Comparison of ENCODE assay signal across 12 cellular contexts in the genomic region with DNA sequence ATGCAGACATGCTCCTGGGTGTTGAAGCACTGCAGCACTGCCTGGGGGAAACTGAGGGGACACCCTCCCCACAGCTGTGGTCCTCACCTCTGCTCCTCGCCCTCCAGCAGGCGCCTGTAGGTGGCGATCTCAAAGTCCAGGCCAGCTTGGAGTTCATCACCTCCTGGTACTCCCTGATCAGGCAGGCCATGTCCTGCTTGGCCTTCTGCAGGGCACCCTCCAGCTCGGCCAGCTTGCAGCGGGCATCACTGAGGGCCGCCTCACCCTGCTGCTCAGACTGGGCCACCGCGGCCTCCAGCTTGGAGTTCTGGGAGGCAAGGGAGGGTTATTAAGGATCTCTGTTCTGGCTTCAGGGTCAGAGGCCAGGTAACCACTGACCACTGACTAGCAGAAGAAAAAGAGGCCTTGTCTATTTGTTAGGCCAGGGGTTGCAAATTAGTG. TPM values are rescaled to one million over a fixed set of nuclear protein-coding genes. Genes with fewer than 3 reads are reported as not detected.
DNase-seq lines count a peak whose midpoint lies in the region; ATAC-seq and TF ChIP-seq lines count a peak whose summit lies in the region.
"Not testable (repeated sequence)": the region's sequence is repeated elsewhere in the genome, so short reads cannot be mapped to it uniquely, and the experiment has no call there.
"Had no signal": no experiment of that assay in that cellular context is flagged by ENCODE, and none has a peak within 500 bp of the region (broad histone marks: within the 10 kb centered on the region; RNA-seq: fewer than 3 reads in every experiment).

No MANE protein-coding gene starts in this region.

- H3K36me3 ChIP-seq in DND-41 (ENCODE audit: insufficient read depth, low read length); HCT116 (ENCODE audit: control insufficient read depth in 1 of 2, insufficient read depth in 2 of 2, low read length in 2 of 2); OCI-LY3 (replicated peaks; ENCODE audit: low read depth, low read length): not testable (repeated sequence)

- not testable (repeated sequence) for H3K27me3 ChIP-seq in DND-41 (ENCODE audit: insufficient read depth, low read length, poor library complexity); HCT116 (ENCODE audit: insufficient read depth, low read length); OCI-LY3 (ENCODE audit: low read depth, low read length)

- H3K4me3 ChIP-seq in DND-41 (ENCODE audit: low read depth in 1 of 2, low read length in 2 of 2); HCT116 (replicated peaks in 1 of 2; ENCODE audit: low read depth in 1 of 2, low read length in 2 of 2); OCI-LY3 (ENCODE audit: low read length); astrocyte of the spinal cord (ENCODE audit: low read depth, low read length); epithelial cell of proximal tubule (ENCODE audit: low read depth, low read length): not testable (repeated sequence)

- POLR2A ChIA-PET in HCT116 (lab: Charles Lee), result interaction anchor here (0.7 to 1.3 kb wide), 2 partner anchors 27 to 31 kb away, joined by 6 read pairs; no protein-coding TSS in a partner anchor

- not testable (repeated sequence) for H3K9ac ChIP-seq in DND-41 (ENCODE audit: low read depth, low read length); HCT116 (ENCODE audit: low read length); OCI-LY3 (ENCODE audit: low read length)

- intact Hi-C loops in HCT116 (cut with micrococcal nuclease), result not testable (repeated sequence)

- BruUV-seq in HCT116 (replicated peaks; lab: Mats Ljungman, UMichigan), result not testable (repeated sequence)

- not testable (repeated sequence) for TF ChIP-seq RAD21 in HCT116 (IDR thresholded peaks at IDR 0.05; ENCODE audit: low read depth)

- RAD21 ChIA-PET in HCT116 (lab: Charles Lee; ENCODE audit: low non-redundant PET in 1 of 2, low total read pairs in 2 of 2, uncharacterized antibody in 2 of 2, unreplicated experiment in 2 of 2), result not testable (repeated sequence)

- not testable (repeated sequence) for H3K79me2 ChIP-seq in DND-41 (ENCODE audit: insufficient read depth, low read length); HCT116 (ENCODE audit: insufficient read depth, low read length); OCI-LY3 (ENCODE audit: low read length)

- CTCF ChIA-PET in HCT116 (lab: Charles Lee), result interaction anchor here (0.6 to 1.9 kb wide), 11 partner anchors 9 to 81 kb away, joined by 3 to 9 read pairs (median 3); partner anchors contain the start of gene KRT86

- not testable (repeated sequence) for H3K9me2 ChIP-seq in HCT116 (ENCODE audit: insufficient read depth)

- TF ChIP-seq POLR2A in HCT116 (IDR thresholded peaks at IDR 0.05; ENCODE audit: borderline replicate concordance, extremely low read depth, insufficient read depth, insufficient read length), result not testable (repeated sequence)

- ATAC-seq in DND-41 (ENCODE audit: insufficient read depth, low read depth); omental fat pad (ENCODE audit: low FRiP score): not testable (repeated sequence)
- peak; percentile 57; the same call in 1 of the 2 replicates for ATAC-seq in HCT116

- not testable (repeated sequence) for H2AFZ ChIP-seq in DND-41 (ENCODE audit: low read depth, low read length); HCT116 (ENCODE audit: low read depth, low read length, poor library complexity, severe bottlenecking); OCI-LY3 (ENCODE audit: low read depth, low read length)

- not testable (repeated sequence) for H3K4me2 ChIP-seq in DND-41 (ENCODE audit: insufficient read depth, low read length); HCT116 (ENCODE audit: low read length); OCI-LY3 (ENCODE audit: low read length)

- H4K20me1 ChIP-seq in DND-41 (ENCODE audit: insufficient read depth, low read length); HCT116 (ENCODE audit: insufficient read depth); OCI-LY3 (ENCODE audit: insufficient read depth, low read length): not testable (repeated sequence)

- DNase-seq in DND-41 (peak; percentile 8), UCSD-AML1 (lab: John Stamatoyannopoulos, UW; ENCODE audit: unreplicated experiment) (peak; percentile 27), omental fat pad (ENCODE audit: low spot score) (peak; percentile 22)
- DNase-seq in HCT116 (ENCODE audit: low read depth, low spot score); astrocyte of the spinal cord (ENCODE audit: low read depth, low spot score); epithelial cell of proximal tubule (ENCODE audit: low read depth): not testable (repeated sequence)

- in situ Hi-C loops in astrocyte of the spinal cord (cut with HindIII; ENCODE audit: low sequenced_read_pairs), result not testable (repeated sequence)

- not testable (repeated sequence) for H3K9me3 ChIP-seq in DND-41 (ENCODE audit: insufficient read depth, low read length, severe bottlenecking); HCT116 (ENCODE audit: control insufficient read depth in 1 of 2, insufficient read depth in 1 of 2, low read depth in 1 of 2, low read length in 2 of 2); OCI-LY3 (ENCODE audit: insufficient read depth, low read length)

- not testable (repeated sequence) for H3K27ac ChIP-seq in DND-41 (ENCODE audit: low read length); HCT116 (ENCODE audit: low read depth, low read length); OCI-LY3 (ENCODE audit: low read length)

- H3K4me1 ChIP-seq in DND-41 (ENCODE audit: insufficient read depth, low read length), result not testable (repeated sequence)
- peaks cover 23 to 37% of the 10 kb centered on the region in 2 experiments for H3K4me1 ChIP-seq in HCT116 (ENCODE audit: control insufficient read depth in 1 of 2, insufficient read depth in 2 of 2, low read length in 2 of 2)
- H3K4me1 ChIP-seq in OCI-LY3 (ENCODE audit: low read length), result peaks cover 13% of the 10 kb centered on the region

- TF ChIP-seq CTCF in DND-41 (IDR thresholded peaks at IDR 0.05; ENCODE audit: borderline replicate concordance, extremely low read depth, low read length, poor library complexity, severe bottlenecking) (peak; percentile 36), HCT116 (IDR thresholded peaks at IDR 0.05 in 2 of 3, conservative IDR thresholded peaks at IDR 0.05 in 1 of 3; ENCODE audit: borderline replicate concordance in 1 of 3, insufficient read depth in 1 of 3, low read depth in 2 of 3, low read length in 2 of 3) (peak in 2 of 3 experiments; percentile 50 to 58; a peak in 4 of 6 replicates), OCI-LY3 (IDR thresholded peaks at IDR 0.05; ENCODE audit: low read depth, low read length) (peak; percentile 31), astrocyte of the spinal cord (IDR thresholded peaks at IDR 0.05; ENCODE audit: low read depth, low read length) (peak; percentile 29), epithelial cell of proximal tubule (conservative IDR thresholded peaks at IDR 0.05; ENCODE audit: low read depth, low read length) (peak; percentile 48)
- not testable (repeated sequence) for TF ChIP-seq CTCF in omental fat pad (IDR thresholded peaks at IDR 0.05)

RNA-seq across cellular contexts. Expression of gene KRT7, which starts 19.2 kb away (rescaled TPM):
- 72.6 TPM for total RNA-seq in HCT116 (2021; ENCODE audit: unreplicated experiment)
- 96.4 and 207 TPM in 2 replicates for polyA plus RNA-seq in HCT116 (2012)
- 495 and 768 TPM in 2 replicates for total RNA-seq in epithelial cell of proximal tubule
- total RNA-seq in omental fat pad, result 100 to 1,000 TPM in 3 of 4 donors, 1 to 10 TPM in 1; 2.5 to 248 (median 111) TPM
- total RNA-seq: frontal cortex, skeletal muscle tissue had no signal

RNA-seq across cellular contexts. Expression of gene KRT86, which starts 22.2 kb away (rescaled TPM):
- total RNA-seq in HCT116 (2021; ENCODE audit: unreplicated experiment), result 1.5 TPM
- polyA plus RNA-seq in HCT116 (2012), result 0.62 and 1.4 TPM in 2 replicates
- 2.2 and 2.7 TPM in 2 replicates for total RNA-seq in epithelial cell of proximal tubule
- under 1 TPM in 1 of 4 donors, not detected in 3; 0.37 TPM for total RNA-seq in omental fat pad
- total RNA-seq: IMR-90 had no signal
- polyA plus RNA-seq: IMR-90 had no signal

RNA-seq across cellular contexts. Expression of gene KRT81, which starts 39.1 kb away (rescaled TPM):
- 0.84 TPM for total RNA-seq in HCT116 (2021; ENCODE audit: unreplicated experiment)
- polyA plus RNA-seq in HCT116 (2012), result 1.1 and 2.3 TPM in 2 replicates
- total RNA-seq in epithelial cell of proximal tubule, result 80.4 and 178 TPM in 2 replicates
- total RNA-seq in omental fat pad, result not detected
- total RNA-seq: ascending aorta, frontal cortex, skeletal muscle tissue, transverse colon had no signal

Comparison
In these comparisons a context has a peak if more than half of its experiments do, and no peak if none do; other contexts are left out.
1. RNA of gene KRT81, which starts 39.1 kb away (total RNA-seq): 80.4 to 178 TPM in epithelial cell of proximal tubule; 0.84 TPM in HCT116 (single experiment) and not detected in omental fat pad; every median in the first group is over 10 times any median in the second.